In genomic region chr15:65068436-65068835, GRCh38 we compare ENCODE assay signal across 1 cellular context.
TF ChIP-seq lines count a peak whose summit lies in the region.

No MANE protein-coding gene starts in this region.

TF ChIP-seq in WTC11, 78 proteins besides CTCF, POLR2A, EP300 and RAD21:
- TF ChIP-seq HMGXB4 (CRISPR knock-in tag; IDR thresholded peaks at IDR 0.05), result no peak
- TF ChIP-seq ZNF512 (CRISPR knock-in tag; IDR thresholded peaks at IDR 0.05; ENCODE audit: borderline replicate concordance), result no peak
- TF ChIP-seq ZNF423 (CRISPR knock-in tag; IDR thresholded peaks at IDR 0.05), result no peak
- no peak for TF ChIP-seq PRRX2 (CRISPR knock-in tag; IDR thresholded peaks at IDR 0.05)
- TF ChIP-seq ZNF121 (CRISPR knock-in tag; IDR thresholded peaks at IDR 0.05), result no peak
- TF ChIP-seq NR3C1 (CRISPR knock-in tag; conservative IDR thresholded peaks at IDR 0.05; ENCODE audit: low read depth), result no peak
